Comparison of ENCODE assay signal across 1 cellular context in genomic region chr7:69710773-69711445, GRCh38.
TF ChIP-seq lines count a peak whose summit lies in the region.

No MANE protein-coding gene starts in this region.

TF ChIP-seq in WTC11, 78 proteins besides CTCF, POLR2A, EP300 and RAD21 (continued from another document):
- no peak for TF ChIP-seq FOXP4 (CRISPR knock-in tag; IDR thresholded peaks at IDR 0.05)
- no peak for TF ChIP-seq RELA (CRISPR knock-in tag; IDR thresholded peaks at IDR 0.05; ENCODE audit: borderline replicate concordance)
- no peak for TF ChIP-seq JUN (CRISPR knock-in tag; IDR thresholded peaks at IDR 0.05)
- TF ChIP-seq ZNF671 (CRISPR knock-in tag; IDR thresholded peaks at IDR 0.05): no peak
- TF ChIP-seq MYBL2 (CRISPR knock-in tag; IDR thresholded peaks at IDR 0.05): no peak
- TF ChIP-seq ATF2 (CRISPR knock-in tag; IDR thresholded peaks at IDR 0.05; ENCODE audit: borderline replicate concordance, low read depth): no peak
- TF ChIP-seq ZSCAN18 (CRISPR knock-in tag; IDR thresholded peaks at IDR 0.05): no peak
- TF ChIP-seq NR3C1 (CRISPR knock-in tag; conservative IDR thresholded peaks at IDR 0.05; ENCODE audit: low read depth): no peak
